19 cellular contexts compared by ENCODE assay signal in the genomic region with DNA sequence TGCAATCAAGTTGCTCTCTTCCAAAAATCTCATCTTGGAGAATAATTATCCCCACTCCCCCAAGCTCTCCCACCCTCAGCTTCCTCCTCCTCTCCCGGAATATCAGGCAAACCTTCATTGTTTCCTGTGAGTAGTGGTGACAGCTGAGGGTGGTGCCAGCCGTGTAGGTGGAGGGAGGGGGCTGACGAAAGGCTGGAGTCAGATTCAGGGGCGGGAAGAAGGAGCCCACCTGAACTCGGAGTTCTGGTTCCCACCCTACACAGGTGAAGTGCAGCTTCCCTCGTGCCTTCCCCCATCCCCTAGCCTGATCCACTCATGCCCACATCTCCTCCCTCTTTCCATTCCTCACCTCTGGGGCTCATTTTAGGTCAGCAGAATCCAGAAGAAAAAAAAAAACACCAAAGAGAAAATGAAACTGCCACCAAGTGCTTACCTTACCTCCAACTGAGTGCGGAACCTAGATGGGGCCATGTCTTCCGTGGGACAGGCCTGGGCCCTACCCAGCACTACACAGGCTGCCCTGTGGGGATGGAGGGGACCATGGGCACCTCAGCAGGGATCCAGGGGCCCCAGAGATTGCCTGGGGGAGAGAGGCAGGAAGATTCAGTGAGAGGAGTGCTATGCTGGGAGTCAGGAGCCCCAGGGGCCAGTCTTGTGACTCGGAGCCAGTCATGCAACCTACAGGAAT.
A peak's percentile ranks its signal among the peaks of the same experiment; 100 is the strongest.
DNase-seq lines count a peak whose midpoint lies in the region; ATAC-seq, FAIRE-seq and TF ChIP-seq lines count a peak whose summit lies in the region.
"Had no signal": no experiment of that assay in that cellular context is flagged by ENCODE, and none has a peak within 500 bp of the region (broad histone marks: within the 10 kb centered on the region; RNA-seq: fewer than 3 reads in every experiment).

No MANE protein-coding gene starts in this region.

- no peak for TF ChIP-seq EP300 in esophagus muscularis mucosa (IDR thresholded peaks at IDR 0.05)
- TF ChIP-seq EP300 in transverse colon (IDR thresholded peaks at IDR 0.05; ENCODE audit: low read depth), result no peak

- DNase-seq in heart left ventricle (peak in 1 of 5 donors; percentile 9), Right ventricle myocardium inferior (ENCODE audit: missing footprints) (no peak), esophagus muscularis mucosa (ENCODE audit: extremely low spot score) (no peak), progenitor cell of endocrine pancreas (ENCODE audit: low spot score, unreplicated experiment) (no peak), urothelium cell line (ENCODE audit: low spot score) (no peak), small intestine (no peak), transverse colon (no peak)
- DNase-seq: 8988T, DMS79 treated with DMSO at 0.1 percent for 48 hours, H9, NCI-H1092 treated with DMSO at 0.1 percent for 48 hours, NCI-H146, NCI-H2029 treated with DMSO at 0.1 percent for 48 hours, NCI-H2171, NCI-H446, NCI-H69 had no signal

- peak; percentile 42 for FAIRE-seq in urothelium cell line (lab: Jason Lieb, UNC)
- FAIRE-seq in small intestine (lab: Jason Lieb, UNC), result no peak

- in situ Hi-C loops in transverse colon (cut with MboI; ENCODE audit: low pct_ligation_motif_present in 1 of 4, low pct_unique_long_range_greater_than_20kb in 1 of 4, low sequenced_read_pairs in 3 of 4), result no loop called here

- no peak for TF ChIP-seq CTCF in heart left ventricle (IDR thresholded peaks at IDR 0.05)
- no peak for TF ChIP-seq CTCF in esophagus muscularis mucosa (IDR thresholded peaks at IDR 0.05)
- no peak for TF ChIP-seq CTCF in progenitor cell of endocrine pancreas (IDR thresholded peaks at IDR 0.05; ENCODE audit: unreplicated experiment)
- TF ChIP-seq CTCF in transverse colon (IDR thresholded peaks at IDR 0.05), result no peak

- H3K4me3 Mint-ChIP-seq in progenitor cell of endocrine pancreas (ENCODE audit: low read depth), result no peak overlapping the region
- H3K4me3 Mint-ChIP-seq: CD14-positive monocyte, H9 had no signal

- peaks cover 3% of the 10 kb centered on the region for H3K9me3 Mint-ChIP-seq in progenitor cell of endocrine pancreas (ENCODE audit: low read depth)

- H3K27me3 Mint-ChIP-seq in progenitor cell of endocrine pancreas, result no peaks in the 10 kb centered on the region

- H3K27me3 ChIP-seq in heart left ventricle (no peaks in the 10 kb centered on the region), esophagus muscularis mucosa (no peaks in the 10 kb centered on the region), small intestine (ENCODE audit: control insufficient read depth in 2 of 2, insufficient read depth in 2 of 2, low read length in 2 of 2) (peaks cover 0 to 3% of the 10 kb centered on the region in 2 donors), transverse colon (no peaks in the 10 kb centered on the region)

- H3K9me3 ChIP-seq in heart left ventricle, result peaks cover 0 to 7% (median 0%) of the 10 kb centered on the region in 12 donors
- no peaks in the 10 kb centered on the region for H3K9me3 ChIP-seq in esophagus muscularis mucosa
- no peaks in the 10 kb centered on the region for H3K9me3 ChIP-seq in small intestine (ENCODE audit: control insufficient read depth, low read depth)
- no peaks in the 10 kb centered on the region for H3K9me3 ChIP-seq in transverse colon

- ATAC-seq in heart left ventricle (no peak), Right ventricle myocardium inferior (no peak), GM21717 (IDR thresholded peaks at IDR 0.05; ENCODE audit: unreplicated experiment) (no peak)
- ATAC-seq: Panc1 had no signal

- peaks cover 7 to 75% (median 40%) of the 10 kb centered on the region in 12 donors for H3K4me1 ChIP-seq in heart left ventricle
- peaks cover 54 to 98% (median 86%) of the 10 kb centered on the region in 4 donors for H3K4me1 ChIP-seq in esophagus muscularis mucosa
- H3K4me1 ChIP-seq in small intestine (ENCODE audit: control insufficient read depth in 2 of 2, insufficient read depth in 1 of 2, low read depth in 1 of 2, low read length in 1 of 2), result no peaks in the 10 kb centered on the region
- peaks cover 5 to 17% (median 8%) of the 10 kb centered on the region in 4 donors for H3K4me1 ChIP-seq in transverse colon

- intact Hi-C loops in heart left ventricle (cut with DNase I) (no loop called here), Right ventricle myocardium inferior (cut with DNase I) (no loop called here), esophagus muscularis mucosa (cut with DNase I) (no loop called here), transverse colon (cut with DNase I; ENCODE audit: low total_unique reads) (no loop called here)

- H3K36me3 Mint-ChIP-seq in progenitor cell of endocrine pancreas (ENCODE audit: insufficient read depth), result peaks cover 3% of the 10 kb centered on the region
- H3K36me3 Mint-ChIP-seq: CD14-positive monocyte had no signal

- H3K36me3 ChIP-seq in heart left ventricle, result peaks cover 0 to 3% (median 0%) of the 10 kb centered on the region in 9 donors
- no peaks in the 10 kb centered on the region for H3K36me3 ChIP-seq in esophagus muscularis mucosa
- H3K36me3 ChIP-seq in small intestine (ENCODE audit: control insufficient read depth in 2 of 2, insufficient read depth in 2 of 2, low read length in 2 of 2), result no peaks in the 10 kb centered on the region
- no peaks in the 10 kb centered on the region for H3K36me3 ChIP-seq in transverse colon

- peaks cover 21% of the 10 kb centered on the region for H3K4me1 Mint-ChIP-seq in progenitor cell of endocrine pancreas (ENCODE audit: low read depth)
- H3K4me1 Mint-ChIP-seq: CD14-positive monocyte had no signal

- no peak for TF ChIP-seq POLR2A in heart left ventricle (IDR thresholded peaks at IDR 0.05)
- no peak for TF ChIP-seq POLR2A in esophagus muscularis mucosa (IDR thresholded peaks at IDR 0.05; ENCODE audit: low read depth)
- no peak for TF ChIP-seq POLR2A in transverse colon (IDR thresholded peaks at IDR 0.05)

- H3K27ac Mint-ChIP-seq in progenitor cell of endocrine pancreas, result peak overlapping the region; percentile 56
- H3K27ac Mint-ChIP-seq: CD14-positive monocyte had no signal

- WGBS in heart left ventricle, 4 donors, result 56 to 57% (median 56%) methylated on average over 9 of the region's 9 CpGs
- 71% methylated on average over 9 of the region's 9 CpGs for WGBS in esophagus muscularis mucosa
- WGBS in small intestine, 3 donors, result 75 to 84% (median 80%) methylated on average over 9 of the region's 9 CpGs
- 82 to 86% methylated on average over 3 to 9 of the region's 9 CpGs for WGBS in transverse colon (ENCODE audit: low coverage in 1 of 2), 2 donors

- H3K27ac ChIP-seq in heart left ventricle, result peak overlapping the region in 8 of 12 donors; percentile 2 to 94 (median 44)
- peak overlapping the region; percentile 59 to 97 (median 61) for H3K27ac ChIP-seq in esophagus muscularis mucosa (replicated peaks in 1 of 4)
- H3K27ac ChIP-seq in small intestine (ENCODE audit: low read depth in 1 of 2, low read length in 1 of 2), result no peak overlapping the region
- peak overlapping the region in 1 of 4 donors; percentile 26 for H3K27ac ChIP-seq in transverse colon

- no peak overlapping the region for H3K4me3 ChIP-seq in heart left ventricle
- no peak overlapping the region for H3K4me3 ChIP-seq in esophagus muscularis mucosa
- H3K4me3 ChIP-seq in small intestine (ENCODE audit: low read depth in 1 of 2, low read length in 2 of 2), result no peak overlapping the region
- H3K4me3 ChIP-seq in transverse colon, result no peak overlapping the region

Comparison
In these comparisons a context has a peak if more than half of its experiments do, and no peak if none do; other contexts are left out.
1. H3K27ac ChIP-seq: peak in heart left ventricle (8 of 12) and esophagus muscularis mucosa (4 of 4); none in small intestine (0 of 2).